17 cellular contexts compared by ENCODE assay signal in genomic region chr12:114919479-114919878, GRCh38.
DNase-seq lines count a peak whose midpoint lies in the region; ATAC-seq, FAIRE-seq and TF ChIP-seq lines count a peak whose summit lies in the region.
"Had no signal": no experiment of that assay in that cellular context is flagged by ENCODE, and none has a peak within 500 bp of the region (broad histone marks: within the 10 kb centered on the region; RNA-seq: fewer than 3 reads in every experiment).

No MANE protein-coding gene starts in this region.

- intact Hi-C loops in HepG2 (cut with micrococcal nuclease; ENCODE audit: unreplicated experiment) (loop anchor here (5.0 kb wide), 1 partner anchor 122 kb away; no protein-coding TSS in a partner anchor), right lobe of liver (cut with DNase I) (no loop called here)

- peaks cover 5% of the 10 kb centered on the region for H3K9me3 ChIP-seq in HepG2 (ENCODE audit: low read length)
- H3K9me3 ChIP-seq in right lobe of liver = no peaks in the 10 kb centered on the region
- H3K9me3 ChIP-seq in SJSA1 (replicated peaks) = peaks cover 6% of the 10 kb centered on the region
- H3K9me3 ChIP-seq: Peyer's patch had no signal

- 21% methylated on average over 8 of the region's 8 CpGs for WGBS in HepG2 (ENCODE audit: low lambda C conversion rate)
- WGBS in right lobe of liver (ENCODE audit: insufficient coverage, low coverage, low lambda C conversion rate, missing lambda C conversion rate) = 69% methylated on average over 8 of the region's 8 CpGs

- H3K4me1 ChIP-seq in HepG2 (ENCODE audit: insufficient read depth, low read length) = peaks cover 28% of the 10 kb centered on the region
- no peaks in the 10 kb centered on the region for H3K4me1 ChIP-seq in right lobe of liver
- peaks cover 46% of the 10 kb centered on the region for H3K4me1 ChIP-seq in SJSA1 (replicated peaks)

- no peak for TF ChIP-seq RAD21 in HepG2 (CRISPR knock-in tag; IDR thresholded peaks at IDR 0.05)

- no peak for FAIRE-seq in HepG2 (lab: Jason Lieb, UNC)

- in situ Hi-C loops in HepG2 (cut with HindIII; ENCODE audit: extremely low pct_ligation_motif_present, low pct_unique_long_range_greater_than_20kb) = no loop called here

- no peak overlapping the region for H3K4me3 Mint-ChIP-seq in nephron

- DNase-seq in HepG2 (ENCODE audit: low spot score) (peak; percentile 35), right lobe of liver (no peak), SJSA1 (ENCODE audit: low read depth in 1 of 2, low spot score in 2 of 2) (no peak), AG08396 (ENCODE audit: low spot score) (no peak), AML-193 (lab: John Stamatoyannopoulos, UW) (no peak)
- DNase-seq: COR-L47, DMS153, NCI-H1048, NCI-H1436 treated with DMSO at 0.1 percent for 48 hours, NCI-H2029 treated with DMSO at 0.1 percent for 48 hours, NCI-H524, Right ventricle myocardium superior had no signal

- H3K27ac ChIP-seq in HepG2 (ENCODE audit: extremely low read length, insufficient read depth, low read length) (peak overlapping the region; percentile 24), right lobe of liver (no peak overlapping the region), SJSA1 (peak overlapping the region; percentile 58)
- H3K27ac ChIP-seq: KMS-11 had no signal

- TF ChIP-seq EP300 in HepG2 (IDR thresholded peaks at IDR 0.05; ENCODE audit: low read depth in 2 of 2, low read length in 2 of 2) = no peak
- TF ChIP-seq EP300 in HepG2 (CRISPR knock-in tag; IDR thresholded peaks at IDR 0.05; ENCODE audit: borderline replicate concordance) = no peak

- TF ChIP-seq CTCF in HepG2 (CRISPR knock-in tag; IDR thresholded peaks at IDR 0.05) = no peak
- no peak for TF ChIP-seq CTCF in right lobe of liver (IDR thresholded peaks at IDR 0.05)
- no peak for TF ChIP-seq CTCF in nephron (IDR thresholded peaks at IDR 0.05; ENCODE audit: unreplicated experiment in 3 of 3)

- H3K36me3 ChIP-seq in HepG2 (replicated peaks in 1 of 2; ENCODE audit: control insufficient read depth in 1 of 2, insufficient read depth in 2 of 2, low read length in 2 of 2) (no peaks in the 10 kb centered on the region), right lobe of liver (no peaks in the 10 kb centered on the region), SJSA1 (0 out of 2 replicates have a peak, but pooled peaks cover 4% of the 10 kb centered on the region)
- H3K36me3 ChIP-seq: Peyer's patch had no signal

- no peak overlapping the region for H3K4me3 ChIP-seq in HepG2 (replicated peaks in 1 of 3; ENCODE audit: insufficient read depth in 1 of 3, low read depth in 2 of 3, low read length in 3 of 3)
- H3K4me3 ChIP-seq in right lobe of liver = no peak overlapping the region
- H3K4me3 ChIP-seq in SJSA1 = no peak overlapping the region
- H3K4me3 ChIP-seq: Peyer's patch had no signal

- BruUV-seq in HepG2 (replicated peaks; lab: Mats Ljungman, UMichigan) = no TSS peak

- TF ChIP-seq POLR2A in HepG2 (IDR thresholded peaks at IDR 0.05; ENCODE audit: insufficient read depth in 1 of 2, low read depth in 2 of 2, low read length in 2 of 2) (no peak), right lobe of liver (IDR thresholded peaks at IDR 0.05) (no peak)

- H3K27me3 Mint-ChIP-seq in nephron (ENCODE audit: low read depth) = peaks cover 3% of the 10 kb centered on the region

- H3K4me1 Mint-ChIP-seq in nephron = peaks cover 36% of the 10 kb centered on the region

- no peaks in the 10 kb centered on the region for H3K79me2 ChIP-seq in HepG2 (ENCODE audit: insufficient read depth, low read length)

- H3K9me3 Mint-ChIP-seq in nephron = peaks cover 2% of the 10 kb centered on the region

- H3K27ac Mint-ChIP-seq in nephron = peak overlapping the region; percentile 88 to 89 (median 89)

- no peak overlapping the region for H2AFZ ChIP-seq in HepG2 (ENCODE audit: low read length)

- ATAC-seq in HepG2 = peak; percentile 61
- ATAC-seq in right lobe of liver = no peak
- ATAC-seq in GM19463 (IDR thresholded peaks at IDR 0.05; ENCODE audit: unreplicated experiment) = no peak
- no peak for ATAC-seq in HG03442 (IDR thresholded peaks at IDR 0.05; ENCODE audit: unreplicated experiment)

- no peak overlapping the region for H3K9ac ChIP-seq in HepG2 (ENCODE audit: insufficient read depth, low read depth, low read length)
- H3K9ac ChIP-seq: KMS-11 had no signal

- H3K36me3 Mint-ChIP-seq in nephron (ENCODE audit: low read depth) = peaks cover 5% of the 10 kb centered on the region

- CTCF ChIA-PET in HepG2 (lab: Yijun Ruan, JAX; ENCODE audit: low intra/inter-chr PET ratio, low total read pairs) = interaction anchor here (1.6 kb wide), 1 partner anchor 479 kb away, joined by 5 read pairs; no protein-coding TSS in a partner anchor

- H3K4me2 ChIP-seq in HepG2 (ENCODE audit: low read depth, low read length) = peak overlapping the region; percentile 57
- H3K4me2 ChIP-seq: KMS-11 had no signal

- no peaks in the 10 kb centered on the region for H3K27me3 ChIP-seq in HepG2 (ENCODE audit: control insufficient read depth in 1 of 2, insufficient read depth in 2 of 2, low read length in 2 of 2)
- H3K27me3 ChIP-seq in right lobe of liver = no peaks in the 10 kb centered on the region
- no peaks in the 10 kb centered on the region for H3K27me3 ChIP-seq in SJSA1 (replicated peaks)
- H3K27me3 ChIP-seq: Peyer's patch had no signal

- POLR2A ChIA-PET in HepG2 (lab: Yijun Ruan, JAX) = interaction anchor here (1.1 to 3.1 kb wide), 5 partner anchors 15 to 235 kb away, joined by 3 to 15 read pairs (median 4); partner anchors contain the start of gene TBX3

- H4K20me1 ChIP-seq in HepG2 (ENCODE audit: insufficient read depth, low read length) = no peaks in the 10 kb centered on the region

TF ChIP-seq in HepG2, 621 proteins besides CTCF, POLR2A, EP300 and RAD21:
- TF ChIP-seq ZFY (CRISPR knock-in tag; IDR thresholded peaks at IDR 0.05) (no peak), FLYWCH1 (CRISPR knock-in tag; IDR thresholded peaks at IDR 0.05) (no peak), NR3C1 (CRISPR knock-in tag; IDR thresholded peaks at IDR 0.05) (no peak), NONO (IDR thresholded peaks at IDR 0.05) (no peak), NONO (CRISPR knock-in tag; conservative IDR thresholded peaks at IDR 0.05) (no peak), KAT8 (CRISPR knock-in tag; IDR thresholded peaks at IDR 0.05) (no peak), TCF7 (IDR thresholded peaks at IDR 0.05; ENCODE audit: low read depth) (peak; percentile 51; the same call in 1 of the 2 replicates), NFRKB (IDR thresholded peaks at IDR 0.05) (no peak), ZNF549 (CRISPR knock-in tag; IDR thresholded peaks at IDR 0.05) (no peak), ZSCAN12 (CRISPR knock-in tag; IDR thresholded peaks at IDR 0.05) (no peak), MAZ (IDR thresholded peaks at IDR 0.05; ENCODE audit: borderline replicate concordance, low read depth, low read length) (no peak), MAZ (CRISPR knock-in tag; IDR thresholded peaks at IDR 0.05; ENCODE audit: low read depth) (no peak), MAFG (CRISPR knock-in tag; IDR thresholded peaks at IDR 0.05) (no peak), ATF7-NPFF (CRISPR knock-in tag; IDR thresholded peaks at IDR 0.05; ENCODE audit: low read depth) (no peak)
- TF ChIP-seq, protein P1, sequence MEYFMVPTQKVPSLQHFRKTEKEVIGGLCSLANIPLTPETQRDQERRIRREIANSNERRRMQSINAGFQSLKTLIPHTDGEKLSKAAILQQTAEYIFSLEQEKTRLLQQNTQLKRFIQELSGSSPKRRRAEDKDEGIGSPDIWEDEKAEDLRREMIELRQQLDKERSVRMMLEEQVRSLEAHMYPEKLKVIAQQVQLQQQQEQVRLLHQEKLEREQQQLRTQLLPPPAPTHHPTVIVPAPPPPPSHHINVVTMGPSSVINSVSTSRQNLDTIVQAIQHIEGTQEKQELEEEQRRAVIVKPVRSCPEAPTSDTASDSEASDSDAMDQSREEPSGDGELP (IDR thresholded peaks at IDR 0.05; ENCODE audit: borderline replicate concordance, low read depth) = 0 out of 2 replicates have a peak, but pooled peaks have one; percentile 12
- TF ChIP-seq, protein P2, sequence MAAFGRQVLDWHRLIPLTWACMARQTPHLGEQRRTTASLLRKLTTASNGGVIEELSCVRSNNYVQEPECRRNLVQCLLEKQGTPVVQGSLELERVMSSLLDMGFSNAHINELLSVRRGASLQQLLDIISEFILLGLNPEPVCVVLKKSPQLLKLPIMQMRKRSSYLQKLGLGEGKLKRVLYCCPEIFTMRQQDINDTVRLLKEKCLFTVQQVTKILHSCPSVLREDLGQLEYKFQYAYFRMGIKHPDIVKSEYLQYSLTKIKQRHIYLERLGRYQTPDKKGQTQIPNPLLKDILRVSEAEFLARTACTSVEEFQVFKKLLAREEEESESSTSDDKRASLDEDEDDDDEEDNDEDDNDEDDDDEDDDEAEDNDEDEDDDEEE (CRISPR knock-in tag; IDR thresholded peaks at IDR 0.05) = no peak
- TF ChIP-seq, protein P3, sequence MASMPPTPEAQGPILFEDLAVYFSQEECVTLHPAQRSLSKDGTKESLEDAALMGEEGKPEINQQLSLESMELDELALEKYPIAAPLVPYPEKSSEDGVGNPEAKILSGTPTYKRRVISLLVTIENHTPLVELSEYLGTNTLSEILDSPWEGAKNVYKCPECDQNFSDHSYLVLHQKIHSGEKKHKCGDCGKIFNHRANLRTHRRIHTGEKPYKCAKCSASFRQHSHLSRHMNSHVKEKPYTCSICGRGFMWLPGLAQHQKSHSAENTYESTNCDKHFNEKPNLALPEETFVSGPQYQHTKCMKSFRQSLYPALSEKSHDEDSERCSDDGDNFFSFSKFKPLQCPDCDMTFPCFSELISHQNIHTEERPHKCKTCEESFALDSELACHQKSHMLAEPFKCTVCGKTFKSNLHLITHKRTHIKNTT (CRISPR knock-in tag; IDR thresholded peaks at IDR 0.05) = no peak

Comparison
In these comparisons a context has a peak if more than half of its experiments do, and no peak if none do; other contexts are left out.
1. H3K27ac ChIP-seq: peak in HepG2 (single experiment) and SJSA1 (single experiment); none in right lobe of liver (0 of 3).